Comparison of ENCODE assay signal across 13 cellular contexts in the genomic region with DNA sequence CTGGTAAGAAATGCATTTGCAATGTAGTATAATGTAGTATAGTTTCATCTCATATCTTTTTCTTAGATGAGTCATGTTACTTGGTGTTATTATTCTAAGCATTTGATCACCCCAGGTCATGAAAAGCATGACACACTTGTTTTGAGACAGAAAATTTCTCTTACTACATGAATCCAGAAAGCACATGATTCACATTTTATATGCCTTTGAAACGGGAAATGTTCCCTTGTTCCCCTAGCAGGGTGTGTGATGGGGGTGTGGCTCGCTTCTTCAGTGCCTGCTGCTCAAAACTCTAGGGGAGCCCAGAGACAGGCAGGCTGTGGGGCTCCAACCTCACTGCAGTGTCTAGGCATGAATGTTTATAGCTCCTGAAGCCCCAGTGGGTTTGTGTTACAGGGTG.
A peak's percentile ranks its signal among the peaks of the same experiment; 100 is the strongest.
DNase-seq lines count a peak whose midpoint lies in the region; ATAC-seq and TF ChIP-seq lines count a peak whose summit lies in the region.
"Had no signal": no experiment of that assay in that cellular context is flagged by ENCODE, and none has a peak within 500 bp of the region (broad histone marks: within the 10 kb centered on the region; RNA-seq: fewer than 3 reads in every experiment).

No MANE protein-coding gene starts in this region.

- no peaks in the 10 kb centered on the region for H3K27me3 ChIP-seq in GM23338 (ENCODE audit: insufficient read depth)

- no peaks in the 10 kb centered on the region for H4K20me1 ChIP-seq in GM23338 (replicated peaks; ENCODE audit: insufficient read depth)

- no peaks in the 10 kb centered on the region for H3K79me2 ChIP-seq in GM23338 (replicated peaks; ENCODE audit: insufficient read depth)

- no peaks in the 10 kb centered on the region for H3K4me1 Mint-ChIP-seq in GM23338
- H3K4me1 Mint-ChIP-seq in activated T-cell treated with anti-CD3 and anti-CD28 coated beads, Interleukin-2, amount 50 U/mL, for 72 hours (ENCODE audit: low read depth) = peaks cover 42% of the 10 kb centered on the region
- peaks cover 0 to 18% (median under 1%) of the 10 kb centered on the region in 4 donors for H3K4me1 Mint-ChIP-seq in naive thymus-derived CD8-positive, alpha-beta T cell

- no peaks in the 10 kb centered on the region for H3K36me3 ChIP-seq in GM23338 (ENCODE audit: insufficient read depth)

- H3K27me3 Mint-ChIP-seq in GM23338 (ENCODE audit: insufficient read depth, low read depth, poor library complexity) = peaks cover 3% of the 10 kb centered on the region
- peaks cover 31% of the 10 kb centered on the region for H3K27me3 Mint-ChIP-seq in activated T-cell treated with anti-CD3 and anti-CD28 coated beads, Interleukin-2, amount 50 U/mL, for 72 hours (ENCODE audit: low read depth)
- H3K27me3 Mint-ChIP-seq in naive thymus-derived CD8-positive, alpha-beta T cell = peaks cover 8 to 25% (median 13%) of the 10 kb centered on the region in 5 donors

- no peak overlapping the region for H3K27ac Mint-ChIP-seq in GM23338
- H3K27ac Mint-ChIP-seq in activated T-cell treated with anti-CD3 and anti-CD28 coated beads, Interleukin-2, amount 50 U/mL, for 72 hours = no peak overlapping the region
- no peak overlapping the region for H3K27ac Mint-ChIP-seq in naive thymus-derived CD8-positive, alpha-beta T cell

- POLR2A ChIA-PET in naive thymus-derived CD8-positive, alpha-beta T cell (lab: Charles Lee) = no interaction called here

- H3K4me2 ChIP-seq in GM23338 = no peak overlapping the region

- no peak overlapping the region for H3K27ac ChIP-seq in GM23338 (ENCODE audit: low read depth)

- no peak overlapping the region for H3K4me3 ChIP-seq in GM23338
- H3K4me3 ChIP-seq in fibroblast of villous mesenchyme (ENCODE audit: low read depth, low read length) = no peak overlapping the region
- H3K4me3 ChIP-seq: GM12878 had no signal

- no peaks in the 10 kb centered on the region for H3K36me3 Mint-ChIP-seq in GM23338 (ENCODE audit: low read depth)
- no peaks in the 10 kb centered on the region for H3K36me3 Mint-ChIP-seq in activated T-cell treated with anti-CD3 and anti-CD28 coated beads, Interleukin-2, amount 50 U/mL, for 72 hours (ENCODE audit: insufficient read depth in 2 of 2)
- H3K36me3 Mint-ChIP-seq in naive thymus-derived CD8-positive, alpha-beta T cell = no peaks in the 10 kb centered on the region

- H3K4me3 Mint-ChIP-seq in GM23338 = no peak overlapping the region
- peak overlapping the region in 1 of 2 donors; percentile 15 for H3K4me3 Mint-ChIP-seq in activated T-cell treated with anti-CD3 and anti-CD28 coated beads, Interleukin-2, amount 50 U/mL, for 72 hours
- no peak overlapping the region for H3K4me3 Mint-ChIP-seq in naive thymus-derived CD8-positive, alpha-beta T cell

- intact Hi-C loops in Right ventricle myocardium superior (cut with DNase I) = no loop called here

- peak overlapping the region; percentile 47; the same call in 1 of the 2 replicates for H2AFZ ChIP-seq in GM23338

- H3K9me3 Mint-ChIP-seq in GM23338 = no peaks in the 10 kb centered on the region
- peaks cover 0 to 2% of the 10 kb centered on the region in 2 donors for H3K9me3 Mint-ChIP-seq in activated T-cell treated with anti-CD3 and anti-CD28 coated beads, Interleukin-2, amount 50 U/mL, for 72 hours
- peaks cover 0 to 3% (median 0%) of the 10 kb centered on the region in 9 donors for H3K9me3 Mint-ChIP-seq in naive thymus-derived CD8-positive, alpha-beta T cell

- H3K4me1 ChIP-seq in GM23338 (ENCODE audit: insufficient read depth) = no peaks in the 10 kb centered on the region

- ATAC-seq in GM23338 (no peak), Right ventricle myocardium superior (ENCODE audit: poor library complexity) (no peak)
- ATAC-seq in activated T-cell treated with anti-CD3 and anti-CD28 coated beads, Interleukin-2, amount 50 U/mL, for 72 hours (replicated peaks in 1 of 2) = peak; percentile 69 to 70
- ATAC-seq in naive thymus-derived CD8-positive, alpha-beta T cell = no peak
- ATAC-seq: GM12878, HepG2 had no signal

- H3F3A ChIP-seq in GM23338 (replicated peaks; ENCODE audit: low read depth) = no peaks in the 10 kb centered on the region

- H3K9me2 ChIP-seq in GM23338 (ENCODE audit: insufficient read depth) = no peaks in the 10 kb centered on the region; the same call in 1 of the 2 replicates

- no peak for TF ChIP-seq CTCF in GM23338 (conservative IDR thresholded peaks at IDR 0.05; ENCODE audit: low read depth in 2 of 2)
- no peak for TF ChIP-seq CTCF in fibroblast of villous mesenchyme (IDR thresholded peaks at IDR 0.05; ENCODE audit: insufficient read depth, low read depth, low read length)

- peak; percentile 49 for DNase-seq in A172 (ENCODE audit: low spot score)
- no peak for DNase-seq in GM23338 (ENCODE audit: low spot score)
- DNase-seq in activated T-cell treated with anti-CD3 and anti-CD28 coated beads, Interleukin-2, amount 50 U/mL, for 72 hours = peak in 1 of 2 donors; percentile 36
- peak; percentile 74 for DNase-seq in fibroblast of villous mesenchyme (ENCODE audit: low read depth)
- no peak for DNase-seq in DMS53 (lab: John Stamatoyannopoulos, UW)
- no peak for DNase-seq in naive thymus-derived CD8-positive, alpha-beta T cell
- DNase-seq in HT-29 (ENCODE audit: low spot score) = no peak
- DNase-seq in Right ventricle myocardium superior = no peak
- DNase-seq: central memory CD4-positive, alpha-beta T cell; glutamatergic neuron; NCI-H2227 treated with DMSO at 0.1 percent for 48 hours had no signal

TF ChIP-seq in GM23338, 12 proteins besides CTCF, POLR2A, EP300 and RAD21 (continues in another document):
- TF ChIP-seq NANOG (IDR thresholded peaks at IDR 0.05; ENCODE audit: borderline replicate concordance) (no peak), EZH2phosphoT487 (IDR thresholded peaks at IDR 0.05; ENCODE audit: unreplicated experiment) (no peak), ZNF114 (CRISPR knock-in tag; IDR thresholded peaks at IDR 0.05) (no peak), EZH2 (IDR thresholded peaks at IDR 0.05; ENCODE audit: low read depth, unreplicated experiment) (no peak), STAT1 (IDR thresholded peaks at IDR 0.05; ENCODE audit: unreplicated experiment) (no peak), POLR2AphosphoS5 (IDR thresholded peaks at IDR 0.05; ENCODE audit: low read depth) (no peak), ZNF331 (CRISPR knock-in tag; IDR thresholded peaks at IDR 0.05; ENCODE audit: low read depth) (no peak), JUNB (IDR thresholded peaks at IDR 0.05; ENCODE audit: unreplicated experiment) (no peak), ETS1 (IDR thresholded peaks at IDR 0.05) (no peak)

Comparison
In these comparisons a context has a peak if more than half of its experiments do, and no peak if none do; other contexts are left out.
1. DNase-seq: peak in A172 (single experiment) and fibroblast of villous mesenchyme (single experiment); none in GM23338 (single experiment), DMS53 (single experiment), naive thymus-derived CD8-positive, alpha-beta T cell (0 of 10), HT-29 (single experiment) and Right ventricle myocardium superior (single experiment).
2. ATAC-seq: peak in activated T-cell treated with anti-CD3 and anti-CD28 coated beads, Interleukin-2, amount 50 U/mL, for 72 hours (2 of 2); none in GM23338 (single experiment), naive thymus-derived CD8-positive, alpha-beta T cell (0 of 2) and Right ventricle myocardium superior (single experiment).